In the genomic region with DNA sequence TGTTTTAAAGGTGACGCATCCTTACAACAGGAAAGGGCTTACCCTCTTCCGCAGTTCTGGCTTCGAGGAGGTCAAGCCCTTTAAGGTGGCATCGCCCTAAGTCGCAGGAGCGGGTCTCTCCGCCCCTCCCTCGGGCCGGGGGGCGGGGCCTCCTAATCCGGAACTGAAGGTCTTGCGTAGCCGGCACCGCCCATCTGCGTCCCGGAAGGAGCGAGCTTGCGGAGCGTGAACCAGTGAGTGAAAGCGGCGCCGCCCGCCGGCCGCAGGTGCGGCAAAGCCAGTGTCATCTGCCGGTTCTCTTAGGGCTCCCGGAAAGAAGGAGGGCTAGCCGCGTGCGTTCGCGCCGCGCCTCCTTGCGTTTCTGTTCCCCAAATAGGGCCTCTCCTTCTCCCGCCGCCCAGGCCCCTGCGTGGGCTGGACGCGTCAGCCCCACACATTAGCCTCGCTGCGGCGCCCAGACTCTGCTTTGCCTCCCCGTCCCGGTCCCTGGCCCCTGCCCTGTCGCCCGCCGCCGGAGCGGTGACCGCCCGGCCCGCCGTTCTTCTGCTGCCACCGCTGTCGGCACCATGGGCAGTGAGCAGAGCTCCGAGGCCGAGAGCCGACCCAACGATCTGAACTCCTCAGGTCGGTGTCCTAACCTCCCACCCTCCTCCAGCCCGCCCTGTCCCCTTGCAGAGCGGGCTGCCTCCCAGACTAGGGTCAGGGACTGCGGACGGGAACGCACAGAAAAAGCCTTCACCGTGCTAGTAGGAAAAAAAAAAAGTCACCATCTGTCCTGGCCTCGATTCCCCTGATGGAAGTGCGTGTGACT, we compare ENCODE assay signal across 8 cellular contexts.
DNase-seq lines count a peak whose midpoint lies in the region; ATAC-seq and TF ChIP-seq lines count a peak whose summit lies in the region.

A gene (plus strand): TSS at position 193 of the 811 bp plus-strand sequence. CDS start 374 bp downstream, at position 567.

- TF ChIP-seq CTCF in 22Rv1 (IDR thresholded peaks at IDR 0.05) (peak; percentile 65), astrocyte of the spinal cord (IDR thresholded peaks at IDR 0.05; ENCODE audit: low read depth, low read length) (no peak)

- peak within 1 kb of the TSS; percentile 79 for H3K4me3 ChIP-seq in astrocyte of the spinal cord (ENCODE audit: low read depth, low read length)

- peak; percentile 84 for ATAC-seq in GM18511 (IDR thresholded peaks at IDR 0.05; ENCODE audit: unreplicated experiment)
- ATAC-seq in HG03039 (IDR thresholded peaks at IDR 0.05; ENCODE audit: unreplicated experiment): peak; percentile 92

- in situ Hi-C loops in astrocyte of the spinal cord (cut with HindIII; ENCODE audit: low sequenced_read_pairs): no loop called here

- DNase-seq in NCI-H2081 (lab: John Stamatoyannopoulos, UW): peak; percentile 98
- DNase-seq in T1000 (lab: John Stamatoyannopoulos, UW): peak; percentile 82
- peak; percentile 92 for DNase-seq in astrocyte of the spinal cord (ENCODE audit: low read depth, low spot score)
- peak; percentile 94 for DNase-seq in hippocampal formation (lab: John Stamatoyannopoulos, UW)
- peak; percentile 96 for DNase-seq in retina

- peak within 1 kb of the TSS; percentile 92 for H3K27ac ChIP-seq in 22Rv1

Comparison
In these comparisons a context has a peak if more than half of its experiments do, and no peak if none do; other contexts are left out.
1. Peak in every context shown above with its lines: DNase-seq, ATAC-seq, H3K4me3 ChIP-seq and H3K27ac ChIP-seq.